In the genomic region with DNA sequence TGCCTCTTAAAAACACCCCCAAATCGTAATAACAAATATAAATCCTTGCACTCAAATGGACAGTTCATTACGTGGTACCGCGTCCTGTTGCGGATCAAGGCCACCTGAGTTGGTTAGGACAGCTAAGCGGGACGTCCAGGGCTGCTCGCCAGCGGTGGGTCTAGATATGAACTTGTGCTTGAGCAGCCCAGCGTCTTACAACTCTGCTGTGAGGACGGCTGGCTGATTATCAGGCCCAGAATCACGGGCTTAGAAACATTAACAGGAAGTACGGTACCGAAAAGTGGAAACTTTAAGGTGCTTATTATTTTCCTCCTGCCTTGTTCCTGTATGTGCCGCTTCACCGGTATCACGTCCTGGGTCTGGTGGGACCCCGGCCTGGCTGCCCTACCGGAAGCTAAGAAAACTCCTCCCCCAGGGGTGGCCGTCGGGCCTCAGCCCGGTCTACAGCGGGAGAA, we compare ENCODE assay signal across 9 cellular contexts. TPM values are rescaled to one million over a fixed set of nuclear protein-coding genes. Genes with fewer than 3 reads are reported as not detected.
DNase-seq lines count a peak whose midpoint lies in the region; ATAC-seq and TF ChIP-seq lines count a peak whose summit lies in the region.
"Had no signal": no experiment of that assay in that cellular context is flagged by ENCODE, and none has a peak within 500 bp of the region (broad histone marks: within the 10 kb centered on the region; RNA-seq: fewer than 3 reads in every experiment).

No MANE protein-coding gene starts in this region.

- H3K27ac ChIP-seq in neutrophil: peak overlapping the region; percentile 94

- ATAC-seq in Right ventricle myocardium inferior: no peak
- ATAC-seq in HG03159 (IDR thresholded peaks at IDR 0.05; ENCODE audit: unreplicated experiment): peak; percentile 29
- no peak for ATAC-seq in GM18517 (IDR thresholded peaks at IDR 0.05; ENCODE audit: unreplicated experiment)

- H3K4me1 ChIP-seq in neutrophil (ENCODE audit: control insufficient read depth in 1 of 2, insufficient read depth in 1 of 2, low read depth in 1 of 2, low read length in 1 of 2): peaks cover 35 to 37% of the 10 kb centered on the region in 2 experiments

- H3K9me3 ChIP-seq in neutrophil: no peaks in the 10 kb centered on the region

- in situ Hi-C loops in SK-MEL-5 (cut with HindIII; ENCODE audit: low pct_unique_long_range_greater_than_20kb, low sequenced_read_pairs): no loop called here

- TF ChIP-seq CTCF in epithelial cell of proximal tubule (conservative IDR thresholded peaks at IDR 0.05; ENCODE audit: low read depth, low read length) (no peak), neutrophil (IDR thresholded peaks at IDR 0.05) (no peak)

- intact Hi-C loops in Right ventricle myocardium inferior (cut with DNase I): loop anchor here (1.0 to 2.0 kb wide), 2 partner anchors 26 to 117 kb away; partner anchors contain the start of gene ELOB
- intact Hi-C loops in cardiac septum (cut with DNase I): loop anchor here (2.0 to 5.0 kb wide), 3 partner anchors 25 to 161 kb away; partner anchors contain the start of genes ELOB, FLYWCH1 and PRSS27

- H3K27me3 ChIP-seq in neutrophil: no peaks in the 10 kb centered on the region

- H3K36me3 ChIP-seq in neutrophil: no peaks in the 10 kb centered on the region

- H3K4me3 ChIP-seq in epithelial cell of proximal tubule (ENCODE audit: low read depth, low read length): peak overlapping the region; percentile 90
- peak overlapping the region; percentile 90 to 98 for H3K4me3 ChIP-seq in neutrophil (ENCODE audit: low read depth in 1 of 2, low read length in 1 of 2)

- DNase-seq in Right ventricle myocardium inferior (ENCODE audit: missing footprints) (peak; percentile 79), cardiac septum (ENCODE audit: low spot score) (no peak), SK-MEL-5 (ENCODE audit: low read depth, low spot score) (peak; percentile 19), epithelial cell of proximal tubule (ENCODE audit: low read depth) (no peak), retina (no peak)

RNA-seq across cellular contexts. Expression of gene SRRM2, which starts 0.8 kb away (rescaled TPM):
- total RNA-seq in Right ventricle myocardium inferior: 239 TPM
- 335 TPM for total RNA-seq in cardiac septum
- total RNA-seq in SK-MEL-5 (2014; rRNA removed; shearing (Covaris generic)): 21.4 and 34.0 TPM in 2 replicates
- 174 and 286 TPM in 2 replicates for polyA plus RNA-seq in SK-MEL-5 (2015; cell fraction: cytosol; rRNA removed)
- 1,902 and 2,063 TPM in 2 replicates for polyA plus RNA-seq in SK-MEL-5 (2015; cell fraction: nucleus; rRNA removed)
- total RNA-seq in epithelial cell of proximal tubule: 82.6 and 91.6 TPM in 2 replicates

RNA-seq across cellular contexts. Expression of gene ELOB, which starts 25.5 kb away (rescaled TPM):
- total RNA-seq in Right ventricle myocardium inferior (336 TPM), cardiac septum (278 TPM), epithelial cell of proximal tubule (276 and 311 TPM in 2 replicates)
- 113 and 114 TPM in 2 replicates for total RNA-seq in SK-MEL-5 (2014; rRNA removed; shearing (Covaris generic))
- 69.7 and 113 TPM in 2 replicates for polyA plus RNA-seq in SK-MEL-5 (2015; cell fraction: cytosol; rRNA removed)
- polyA plus RNA-seq in SK-MEL-5 (2015; cell fraction: nucleus; rRNA removed): 14.2 and 16.0 TPM in 2 replicates

RNA-seq across cellular contexts. Expression of gene PRSS27, which starts 31.6 kb away (rescaled TPM):
- 0.30 TPM for total RNA-seq in Right ventricle myocardium inferior
- total RNA-seq in cardiac septum: 0.40 TPM
- total RNA-seq in SK-MEL-5 (2014; rRNA removed; shearing (Covaris generic)): 0.13 and 0.24 TPM in 2 replicates
- 0.93 and 2.1 TPM in 2 replicates for polyA plus RNA-seq in SK-MEL-5 (2015; cell fraction: cytosol; rRNA removed)
- polyA plus RNA-seq in SK-MEL-5 (2015; cell fraction: nucleus; rRNA removed): 0.85 and 3.7 TPM in 2 replicates
- 0.29 and 0.92 TPM in 2 replicates for total RNA-seq in epithelial cell of proximal tubule

RNA-seq across cellular contexts. Expression of gene PRSS33, which starts 35.8 kb away (rescaled TPM):
- not detected for total RNA-seq in Right ventricle myocardium inferior
- total RNA-seq in cardiac septum: not detected
- 0.24 and 1.0 TPM in 2 replicates for total RNA-seq in SK-MEL-5 (2014; rRNA removed; shearing (Covaris generic))
- 1.3 and 3.6 TPM in 2 replicates for polyA plus RNA-seq in SK-MEL-5 (2015; cell fraction: cytosol; rRNA removed)
- 0.32 and 0.57 TPM in 2 replicates for polyA plus RNA-seq in SK-MEL-5 (2015; cell fraction: nucleus; rRNA removed)
- not detected in 2 replicates for total RNA-seq in epithelial cell of proximal tubule
- total RNA-seq: pulmonary artery endothelial cell had no signal

RNA-seq across cellular contexts. Expression of gene PRSS41, which starts 46.7 kb away (rescaled TPM):
- total RNA-seq in Right ventricle myocardium inferior (not detected), cardiac septum (not detected), epithelial cell of proximal tubule (not detected in 2 replicates)
- total RNA-seq in SK-MEL-5 (2014; rRNA removed; shearing (Covaris generic)): not detected in 2 replicates
- not detected in 2 replicates for polyA plus RNA-seq in SK-MEL-5 (2015; cell fraction: cytosol; rRNA removed)
- not detected in 2 replicates for polyA plus RNA-seq in SK-MEL-5 (2015; cell fraction: nucleus; rRNA removed)
- total RNA-seq: pulmonary artery endothelial cell had no signal

Comparison
In these comparisons a context has a peak if more than half of its experiments do, and no peak if none do; other contexts are left out.
1. DNase-seq: peak in Right ventricle myocardium inferior (single experiment) and SK-MEL-5 (single experiment); none in cardiac septum (single experiment), epithelial cell of proximal tubule (single experiment) and retina (single experiment).